Comparison of ENCODE assay signal across 8 cellular contexts in genomic region chr5:151406322-151406947, GRCh38. TPM values are rescaled to one million over a fixed set of nuclear protein-coding genes. Genes with fewer than 3 reads are reported as not detected.
DNase-seq lines count a peak whose midpoint lies in the region; ATAC-seq, FAIRE-seq and TF ChIP-seq lines count a peak whose summit lies in the region.

No MANE protein-coding gene starts in this region.

- TF ChIP-seq RAD21 in Ishikawa (IDR thresholded peaks at IDR 0.05; ENCODE audit: low read depth) = 0 out of 2 replicates have a peak, but pooled peaks have one; percentile 4

- DNase-seq in ELF-1 (ENCODE audit: low read depth, low spot score) = peak; percentile 38
- DNase-seq in astrocyte of the cerebellum (ENCODE audit: low read depth) = no peak
- peak; percentile 32 for DNase-seq in myocyte (ENCODE audit: low read depth)
- DNase-seq in SKM-1 (lab: John Stamatoyannopoulos, UW; ENCODE audit: unreplicated experiment) = no peak
- no peak for DNase-seq in medulla oblongata (ENCODE audit: extremely low spot score)
- DNase-seq in GM19239 (ENCODE audit: insufficient read length, low spot score) = no peak

- no peak overlapping the region for H3K4me3 ChIP-seq in astrocyte of the cerebellum (ENCODE audit: low read depth, low read length)

- peak; percentile 37 for TF ChIP-seq CTCF in astrocyte of the cerebellum (IDR thresholded peaks at IDR 0.05; ENCODE audit: low read depth, low read length, missing control alignments)

- in situ Hi-C loops in astrocyte of the cerebellum (cut with HindIII; ENCODE audit: low sequenced_read_pairs) = loop anchor here (10.0 kb wide), 1 partner anchor 468 kb away; no protein-coding TSS in a partner anchor

- FAIRE-seq in GM19239 (lab: Jason Lieb, UNC) = no peak

- ATAC-seq in HG02798 (IDR thresholded peaks at IDR 0.05; ENCODE audit: poor library complexity, unreplicated experiment) = no peak

- TF ChIP-seq EP300 in Ishikawa (IDR thresholded peaks at IDR 0.05; ENCODE audit: borderline replicate concordance) = no peak

TF ChIP-seq in Ishikawa, 13 proteins besides CTCF, POLR2A, EP300 and RAD21:
- TF ChIP-seq TCF12 (IDR thresholded peaks at IDR 0.05; ENCODE audit: low read depth) (no peak), CREB1 (IDR thresholded peaks at IDR 0.05; ENCODE audit: low read depth) (no peak), REST (IDR thresholded peaks at IDR 0.05; ENCODE audit: low read depth) (no peak), TAF1 (IDR thresholded peaks at IDR 0.05; ENCODE audit: low read depth) (no peak), USF1 (IDR thresholded peaks at IDR 0.05) (no peak), NFIC (IDR thresholded peaks at IDR 0.05) (no peak), CEBPB (IDR thresholded peaks at IDR 0.05) (no peak), FOXM1 (IDR thresholded peaks at IDR 0.05; ENCODE audit: borderline replicate concordance, low read depth) (no peak), TEAD4 (IDR thresholded peaks at IDR 0.05) (no peak), EGR1 (IDR thresholded peaks at IDR 0.05) (no peak), ZBTB7A (IDR thresholded peaks at IDR 0.05; ENCODE audit: low read depth) (no peak), YY1 (IDR thresholded peaks at IDR 0.05; ENCODE audit: low read depth) (no peak)
- TF ChIP-seq, protein P1, sequence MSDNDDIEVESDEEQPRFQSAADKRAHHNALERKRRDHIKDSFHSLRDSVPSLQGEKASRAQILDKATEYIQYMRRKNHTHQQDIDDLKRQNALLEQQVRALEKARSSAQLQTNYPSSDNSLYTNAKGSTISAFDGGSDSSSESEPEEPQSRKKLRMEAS (IDR thresholded peaks at IDR 0.05) = no peak
TF ChIP-seq in Ishikawa: peak in this region for 0.

RNA-seq across cellular contexts. Expression of gene SLC36A1, which starts 41.0 kb away (rescaled TPM):
- 11.8 and 15.0 TPM in 2 replicates for total RNA-seq in myocyte
- polyA plus RNA-seq in myocyte (2012) = 18.3 TPM

RNA-seq across cellular contexts. Expression of gene SLC36A2, which starts 59.1 kb away (rescaled TPM):
- not detected in 2 replicates for total RNA-seq in myocyte
- polyA plus RNA-seq in myocyte (2012) = not detected

Comparison
In these comparisons a context has a peak if more than half of its experiments do, and no peak if none do; other contexts are left out.
1. DNase-seq: peak in ELF-1 (single experiment) and myocyte (single experiment); none in astrocyte of the cerebellum (single experiment), SKM-1 (single experiment), medulla oblongata (single experiment) and GM19239 (single experiment).